Comparison of ENCODE assay signal across 40 cellular contexts in the genomic region with DNA sequence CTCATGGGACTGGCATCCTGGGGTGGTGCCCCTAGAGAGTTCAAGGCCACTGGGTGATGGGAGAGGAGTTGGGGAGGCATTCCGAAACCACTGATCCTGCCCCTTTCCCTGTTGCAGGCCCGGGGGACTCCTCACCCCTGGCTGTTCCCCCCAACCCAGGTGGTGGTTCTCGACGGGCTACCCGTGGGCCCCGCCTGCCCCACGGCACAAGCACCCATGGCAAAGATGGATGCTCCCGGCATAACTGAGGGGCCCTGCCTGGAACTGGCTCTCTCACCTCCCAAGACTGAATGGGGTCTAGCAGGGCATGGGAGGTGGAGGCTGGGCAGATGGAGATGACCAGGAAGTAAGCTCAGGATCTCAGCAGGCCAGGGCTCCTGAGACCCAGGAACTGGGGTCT. TPM values are rescaled to one million over a fixed set of nuclear protein-coding genes. Genes with fewer than 3 reads are reported as not detected.
"Had no signal": no experiment of that assay in that cellular context is flagged by ENCODE, and none has a peak within 500 bp of the region (broad histone marks: within the 10 kb centered on the region; RNA-seq: fewer than 3 reads in every experiment).

No MANE protein-coding gene starts in this region.

- FAIRE-seq: bronchial epithelial cell, TTC549 had no signal

- H3K4me1 Mint-ChIP-seq: activated CD4-positive, alpha-beta T cell treated with anti-CD3 and anti-CD28 coated beads for 36 hours had no signal

- DNase-seq: activated CD4-positive, alpha-beta memory T cell treated with anti-CD3 and anti-CD28 coated beads, Interleukin-2, amount 10 ng/mL, durations not matched to agents 7 days and 5 days; activated CD4-positive, alpha-beta T cell treated with anti-CD3 and anti-CD28 coated beads for 1 hour; activated CD4-positive, alpha-beta T cell treated with anti-CD3 and anti-CD28 coated beads for 36 hours; activated CD4-positive, alpha-beta T cell treated with anti-CD3 and anti-CD28 coated beads for 48 hours; activated CD4-positive, alpha-beta T cell treated with anti-CD3 and anti-CD28 coated beads, Interleukin-2, amount 10 ng/mL, durations not matched to agents 7 days and 5 days; activated CD4-positive, alpha-beta T cell treated with anti-CD3 and anti-CD28 coated beads, Interleukin-2, amount 50 U/mL, for 48 hours; activated CD4-positive, CD25-positive, alpha-beta regulatory T cell; activated CD8-positive, alpha-beta memory T cell treated with anti-CD3 and anti-CD28 coated beads for 24 hours; activated CD8-positive, alpha-beta memory T cell treated with anti-CD3 and anti-CD28 coated beads, Interleukin-2, amount 10 ng/mL, durations not matched to agents 7 days and 5 days; activated CD8-positive, alpha-beta memory T cell treated with anti-CD3 and anti-CD28 coated beads, Interleukin-2, amount 50 U/mL, for 48 hours; activated CD8-positive, alpha-beta T cell treated with anti-CD3 and anti-CD28 coated beads, Interleukin-2, amount 10 ng/mL, durations not matched to agents 7 days and 5 days; activated effector memory CD4-positive, alpha-beta T cell treated with Interleukin-2 at 50 U/mL for 16 hours; activated gamma-delta T cell; activated naive CD4-positive, alpha-beta T cell treated with anti-CD3 and anti-CD28 coated beads, Interleukin-2, amount 10 ng/mL, durations not matched to agents 7 days and 5 days; activated naive CD4-positive, alpha-beta T cell treated with Interleukin-2 at 50 U/mL for 16 hours; activated naive CD8-positive, alpha-beta T cell treated with anti-CD3 and anti-CD28 coated beads, Interleukin-2, amount 10 ng/mL, durations not matched to agents 7 days and 5 days; activated naive CD8-positive, alpha-beta T cell treated with anti-CD3 and anti-CD28 coated beads, Interleukin-2, amount 50 U/mL, for 24 hours; activated T-cell treated with anti-CD3 and anti-CD28 coated beads, Interleukin-2, amount 50 U/mL, for 24 hours; activated T-cell treated with anti-CD3 and anti-CD28 coated beads, Interleukin-2, amount 50 U/mL, for 48 hours; amygdala; anterior cingulate cortex; caudate nucleus; cerebellar nuclear complex; T-helper 1 cell; T-helper 2 cell; T-helper 9 cell had no signal

- H3K36me3 Mint-ChIP-seq: activated CD8-positive, alpha-beta memory T cell treated with anti-CD3 and anti-CD28 coated beads, Interleukin-2, amount 10 ng/mL, durations not matched to agents 7 days and 5 days; activated naive CD4-positive, alpha-beta T cell treated with anti-CD3 and anti-CD28 coated beads, Interleukin-2, amount 10 ng/mL, durations not matched to agents 7 days and 5 days; activated naive CD4-positive, alpha-beta T cell treated with anti-CD3 and anti-CD28 coated beads, Interleukin-2, amount 50 U/mL, for 24 hours; activated naive CD8-positive, alpha-beta T cell; activated naive CD8-positive, alpha-beta T cell treated with anti-CD3 and anti-CD28 coated beads, Interleukin-2, amount 10 ng/mL, durations not matched to agents 7 days and 5 days; WTC11 had no signal

- ATAC-seq: activated CD4-positive, alpha-beta T cell treated with anti-CD3 and anti-CD28 coated beads for 36 hours; activated CD4-positive, CD25-positive, alpha-beta regulatory T cell treated with anti-CD3 and anti-CD28 coated beads, Interleukin-2, amount 50 U/mL, for 24 hours; activated CD8-positive, alpha-beta T cell treated with anti-CD3 and anti-CD28 coated beads, Interleukin-2, amount 10 ng/mL, durations not matched to agents 7 days and 5 days; activated naive CD8-positive, alpha-beta T cell treated with anti-CD3 and anti-CD28 coated beads, Interleukin-2, amount 50 U/mL, for 24 hours; WTC11 had no signal

- H3K27ac Mint-ChIP-seq: activated CD4-positive, alpha-beta memory T cell treated with anti-CD3 and anti-CD28 coated beads, Interleukin-2, amount 10 ng/mL, durations not matched to agents 7 days and 5 days; activated CD4-positive, alpha-beta T cell treated with anti-CD3 and anti-CD28 coated beads for 36 hours; activated CD4-positive, alpha-beta T cell treated with anti-CD3 and anti-CD28 coated beads, Interleukin-2, amount 10 ng/mL, durations not matched to agents 7 days and 5 days; activated CD8-positive, alpha-beta memory T cell treated with anti-CD3 and anti-CD28 coated beads, Interleukin-2, amount 10 ng/mL, durations not matched to agents 7 days and 5 days; activated CD8-positive, alpha-beta T cell treated with anti-CD3 and anti-CD28 coated beads, Interleukin-2, amount 10 ng/mL, durations not matched to agents 7 days and 5 days; activated naive CD4-positive, alpha-beta T cell treated with anti-CD3 and anti-CD28 coated beads, Interleukin-2, amount 10 ng/mL, durations not matched to agents 7 days and 5 days; activated naive CD4-positive, alpha-beta T cell treated with anti-CD3 and anti-CD28 coated beads, Interleukin-2, amount 50 U/mL, for 24 hours; activated naive CD8-positive, alpha-beta T cell; activated naive CD8-positive, alpha-beta T cell treated with anti-CD3 and anti-CD28 coated beads, Interleukin-2, amount 10 ng/mL, durations not matched to agents 7 days and 5 days; activated naive CD8-positive, alpha-beta T cell treated with anti-CD3 and anti-CD28 coated beads, Interleukin-2, amount 50 U/mL, for 24 hours; activated T-cell treated with anti-CD3 and anti-CD28 coated beads, Interleukin-2, amount 50 U/mL, for 24 hours; activated T-helper 2 cell treated with anti-CD3 and anti-CD28 coated beads, Interferon-gamma antibody, Interleukin-2, Interleukin-4, amounts not matched to agents 10 μg/mL and 5 μg/mL and 100 μg/mL, durations not matched to agents 14 hours and 24 hours and 36 hours; brain; T-helper 1 cell treated with Interleukin-12 subunit alpha and Interleukin-12 subunit beta and Interleukin-4 antibody, amounts not matched to agents 30 μg/mL and 1 μg/mL, for 36 hours; T-helper 2 cell treated with Interferon-gamma antibody and Interleukin-4, amounts not matched to agents 5 μg/mL and 100 μg/mL, for 36 hours; WTC11 had no signal

- H3K27ac ChIP-seq: ascending aorta, cardiac muscle cell, VCaP had no signal

- H3K4me3 ChIP-seq: ascending aorta, cardiac muscle cell had no signal

- H3K4me3 Mint-ChIP-seq: activated CD4-positive, alpha-beta memory T cell treated with anti-CD3 and anti-CD28 coated beads, Interleukin-2, amount 10 ng/mL, durations not matched to agents 7 days and 5 days; activated CD4-positive, alpha-beta T cell treated with anti-CD3 and anti-CD28 coated beads for 36 hours; activated CD4-positive, alpha-beta T cell treated with anti-CD3 and anti-CD28 coated beads, Interleukin-2, amount 10 ng/mL, durations not matched to agents 7 days and 5 days; activated CD8-positive, alpha-beta memory T cell treated with anti-CD3 and anti-CD28 coated beads, Interleukin-2, amount 10 ng/mL, durations not matched to agents 7 days and 5 days; activated CD8-positive, alpha-beta T cell treated with anti-CD3 and anti-CD28 coated beads, Interleukin-2, amount 10 ng/mL, durations not matched to agents 7 days and 5 days; activated naive CD4-positive, alpha-beta T cell treated with anti-CD3 and anti-CD28 coated beads, Interleukin-2, amount 10 ng/mL, durations not matched to agents 7 days and 5 days; activated naive CD8-positive, alpha-beta T cell; activated naive CD8-positive, alpha-beta T cell treated with anti-CD3 and anti-CD28 coated beads, Interleukin-2, amount 10 ng/mL, durations not matched to agents 7 days and 5 days; activated naive CD8-positive, alpha-beta T cell treated with anti-CD3 and anti-CD28 coated beads, Interleukin-2, amount 50 U/mL, for 24 hours; activated T-cell treated with anti-CD3 and anti-CD28 coated beads, Interleukin-2, amount 50 U/mL, for 24 hours; brain; central memory CD8-positive, alpha-beta T cell; T-helper 1 cell treated with Interleukin-12 subunit alpha and Interleukin-12 subunit beta and Interleukin-4 antibody, amounts not matched to agents 30 μg/mL and 1 μg/mL, for 36 hours; T-helper 2 cell treated with Interferon-gamma antibody and Interleukin-4, amounts not matched to agents 5 μg/mL and 100 μg/mL, for 36 hours; WTC11 had no signal

- H3K9me3 Mint-ChIP-seq: activated CD4-positive, alpha-beta memory T cell treated with anti-CD3 and anti-CD28 coated beads, Interleukin-2, amount 10 ng/mL, durations not matched to agents 7 days and 5 days; activated CD4-positive, alpha-beta T cell treated with anti-CD3 and anti-CD28 coated beads, Interleukin-2, amount 10 ng/mL, durations not matched to agents 7 days and 5 days; activated naive CD4-positive, alpha-beta T cell treated with anti-CD3 and anti-CD28 coated beads, Interleukin-2, amount 10 ng/mL, durations not matched to agents 7 days and 5 days; activated naive CD4-positive, alpha-beta T cell treated with anti-CD3 and anti-CD28 coated beads, Interleukin-2, amount 50 U/mL, for 24 hours; activated naive CD8-positive, alpha-beta T cell treated with anti-CD3 and anti-CD28 coated beads, Interleukin-2, amount 10 ng/mL, durations not matched to agents 7 days and 5 days; activated naive CD8-positive, alpha-beta T cell treated with anti-CD3 and anti-CD28 coated beads, Interleukin-2, amount 50 U/mL, for 24 hours; activated T-cell treated with anti-CD3 and anti-CD28 coated beads, Interleukin-2, amount 50 U/mL, for 24 hours; activated T-helper 2 cell treated with anti-CD3 and anti-CD28 coated beads, Interferon-gamma antibody, Interleukin-2, Interleukin-4, amounts not matched to agents 10 μg/mL and 5 μg/mL and 100 μg/mL, durations not matched to agents 14 hours and 24 hours and 36 hours; central memory CD8-positive, alpha-beta T cell; T-helper 1 cell treated with Interleukin-12 subunit alpha and Interleukin-12 subunit beta and Interleukin-4 antibody, amounts not matched to agents 30 μg/mL and 1 μg/mL, for 36 hours; T-helper 2 cell treated with Interferon-gamma antibody and Interleukin-4, amounts not matched to agents 5 μg/mL and 100 μg/mL, for 36 hours had no signal

- H3K9me3 ChIP-seq: ascending aorta had no signal

- H3K36me3 ChIP-seq: ascending aorta, cardiac muscle cell had no signal

RNA-seq across cellular contexts. Expression of a gene that starts 6.6 kb away (rescaled TPM):
- total RNA-seq: activated CD4-positive, alpha-beta T cell treated with anti-CD3 and anti-CD28 coated beads for 36 hours; activated CD4-positive, alpha-beta T cell treated with anti-CD3 and anti-CD28 coated beads, Interleukin-2, amount 10 ng/mL, durations not matched to agents 7 days and 5 days; activated CD8-positive, alpha-beta memory T cell treated with anti-CD3 and anti-CD28 coated beads, Interleukin-2, amount 10 ng/mL, durations not matched to agents 7 days and 5 days; activated CD8-positive, alpha-beta T cell treated with anti-CD3 and anti-CD28 coated beads, Interleukin-2, amount 10 ng/mL, durations not matched to agents 7 days and 5 days; activated naive CD8-positive, alpha-beta T cell treated with anti-CD3 and anti-CD28 coated beads, Interleukin-2, amount 10 ng/mL, durations not matched to agents 7 days and 5 days; activated T-helper 2 cell treated with anti-CD3 and anti-CD28 coated beads, Interferon-gamma antibody, Interleukin-2, Interleukin-4, amounts not matched to agents 10 μg/mL and 5 μg/mL and 100 μg/mL, durations not matched to agents 14 hours and 24 hours and 36 hours; ascending aorta; bronchial epithelial cell had no signal

RNA-seq across cellular contexts. Expression of a gene that starts 12.2 kb away (rescaled TPM):
- total RNA-seq: activated CD4-positive, alpha-beta T cell treated with anti-CD3 and anti-CD28 coated beads for 36 hours; activated CD4-positive, alpha-beta T cell treated with anti-CD3 and anti-CD28 coated beads, Interleukin-2, amount 10 ng/mL, durations not matched to agents 7 days and 5 days; activated CD8-positive, alpha-beta memory T cell treated with anti-CD3 and anti-CD28 coated beads, Interleukin-2, amount 10 ng/mL, durations not matched to agents 7 days and 5 days; activated CD8-positive, alpha-beta T cell treated with anti-CD3 and anti-CD28 coated beads, Interleukin-2, amount 10 ng/mL, durations not matched to agents 7 days and 5 days; activated naive CD8-positive, alpha-beta T cell treated with anti-CD3 and anti-CD28 coated beads, Interleukin-2, amount 10 ng/mL, durations not matched to agents 7 days and 5 days; activated T-helper 2 cell treated with anti-CD3 and anti-CD28 coated beads, Interferon-gamma antibody, Interleukin-2, Interleukin-4, amounts not matched to agents 10 μg/mL and 5 μg/mL and 100 μg/mL, durations not matched to agents 14 hours and 24 hours and 36 hours; ascending aorta; bronchial epithelial cell; cardiac muscle cell; WTC11 had no signal
- polyA plus RNA-seq: cardiac muscle cell had no signal

RNA-seq across cellular contexts. Expression of a gene that starts 29.0 kb away (rescaled TPM):
- total RNA-seq: bronchial epithelial cell had no signal
- polyA plus RNA-seq: cardiac muscle cell had no signal
